ENCODE assay signal across 1 cellular context in genomic region chr1:42767510-42767924, GRCh38.
A peak's percentile ranks its signal among the peaks of the same experiment; 100 is the strongest.
TF ChIP-seq lines count a peak whose summit lies in the region.

No MANE protein-coding gene starts in this region.

TF ChIP-seq in HepG2, 621 proteins besides CTCF, POLR2A, EP300 and RAD21 (continued from another document):
- TF ChIP-seq PATZ1 (CRISPR knock-in tag; IDR thresholded peaks at IDR 0.05) (peak; percentile 41; the same call in 1 of the 2 replicates), MXI1 (IDR thresholded peaks at IDR 0.05; ENCODE audit: borderline replicate concordance, low read depth, low read length) (no peak), SIN3A (IDR thresholded peaks at IDR 0.05; ENCODE audit: borderline replicate concordance, low read depth, low read length) (peak; percentile 21; the same call in 1 of the 2 replicates), GZF1 (CRISPR knock-in tag; IDR thresholded peaks at IDR 0.05) (peak; percentile 55; the same call in 1 of the 2 replicates), HNRNPUL1 (IDR thresholded peaks at IDR 0.05; ENCODE audit: low read depth, low read length) (no peak), ZSCAN31 (CRISPR knock-in tag; IDR thresholded peaks at IDR 0.05; ENCODE audit: low read depth) (0 out of 2 replicates have a peak, but pooled peaks have one; percentile 1), ZFP36L1 (CRISPR knock-in tag; IDR thresholded peaks at IDR 0.05) (0 out of 2 replicates have a peak, but pooled peaks have one; percentile 43), ZNF501 (CRISPR knock-in tag; IDR thresholded peaks at IDR 0.05) (peak; percentile 4; the same call in 1 of the 2 replicates)
- TF ChIP-seq, protein P1, sequence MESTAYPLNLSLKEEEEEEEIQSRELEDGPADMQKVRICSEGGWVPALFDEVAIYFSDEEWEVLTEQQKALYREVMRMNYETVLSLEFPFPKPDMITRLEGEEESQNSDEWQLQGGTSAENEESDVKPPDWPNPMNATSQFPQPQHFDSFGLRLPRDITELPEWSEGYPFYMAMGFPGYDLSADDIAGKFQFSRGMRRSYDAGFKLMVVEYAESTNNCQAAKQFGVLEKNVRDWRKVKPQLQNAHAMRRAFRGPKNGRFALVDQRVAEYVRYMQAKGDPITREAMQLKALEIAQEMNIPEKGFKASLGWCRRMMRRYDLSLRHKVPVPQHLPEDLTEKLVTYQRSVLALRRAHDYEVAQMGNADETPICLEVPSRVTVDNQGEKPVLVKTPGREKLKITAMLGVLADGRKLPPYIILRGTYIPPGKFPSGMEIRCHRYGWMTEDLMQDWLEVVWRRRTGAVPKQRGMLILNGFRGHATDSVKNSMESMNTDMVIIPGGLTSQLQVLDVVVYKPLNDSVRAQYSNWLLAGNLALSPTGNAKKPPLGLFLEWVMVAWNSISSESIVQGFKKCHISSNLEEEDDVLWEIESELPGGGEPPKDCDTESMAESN (CRISPR knock-in tag; conservative IDR thresholded peaks at IDR 0.05), result peak; percentile 82
- TF ChIP-seq, protein P2, sequence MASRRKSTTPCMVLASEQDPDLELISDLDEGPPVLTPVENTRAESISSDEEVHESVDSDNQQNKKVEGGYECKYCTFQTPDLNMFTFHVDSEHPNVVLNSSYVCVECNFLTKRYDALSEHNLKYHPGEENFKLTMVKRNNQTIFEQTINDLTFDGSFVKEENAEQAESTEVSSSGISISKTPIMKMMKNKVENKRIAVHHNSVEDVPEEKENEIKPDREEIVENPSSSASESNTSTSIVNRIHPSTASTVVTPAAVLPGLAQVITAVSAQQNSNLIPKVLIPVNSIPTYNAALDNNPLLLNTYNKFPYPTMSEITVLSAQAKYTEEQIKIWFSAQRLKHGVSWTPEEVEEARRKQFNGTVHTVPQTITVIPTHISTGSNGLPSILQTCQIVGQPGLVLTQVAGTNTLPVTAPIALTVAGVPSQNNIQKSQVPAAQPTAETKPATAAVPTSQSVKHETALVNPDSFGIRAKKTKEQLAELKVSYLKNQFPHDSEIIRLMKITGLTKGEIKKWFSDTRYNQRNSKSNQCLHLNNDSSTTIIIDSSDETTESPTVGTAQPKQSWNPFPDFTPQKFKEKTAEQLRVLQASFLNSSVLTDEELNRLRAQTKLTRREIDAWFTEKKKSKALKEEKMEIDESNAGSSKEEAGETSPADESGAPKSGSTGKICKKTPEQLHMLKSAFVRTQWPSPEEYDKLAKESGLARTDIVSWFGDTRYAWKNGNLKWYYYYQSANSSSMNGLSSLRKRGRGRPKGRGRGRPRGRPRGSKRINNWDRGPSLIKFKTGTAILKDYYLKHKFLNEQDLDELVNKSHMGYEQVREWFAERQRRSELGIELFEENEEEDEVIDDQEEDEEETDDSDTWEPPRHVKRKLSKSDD (CRISPR knock-in tag; IDR thresholded peaks at IDR 0.05; ENCODE audit: low read depth), result peak; percentile 27; the same call in 1 of the 2 replicates
